Comparison of ENCODE assay signal across 32 cellular contexts in genomic region chr2:23066701-23067100, GRCh38.
"Had no signal": no experiment of that assay in that cellular context is flagged by ENCODE, and none has a peak within 500 bp of the region (broad histone marks: within the 10 kb centered on the region; RNA-seq: fewer than 3 reads in every experiment).

No MANE protein-coding gene starts in this region.

- H3K4me1 ChIP-seq: ascending aorta had no signal

- H3K9me3 ChIP-seq: ascending aorta had no signal

- H3K27me3 ChIP-seq: ascending aorta, cardiac muscle cell had no signal

- H3K36me3 ChIP-seq: ascending aorta, cardiac muscle cell had no signal

- FAIRE-seq: bronchial epithelial cell, TTC549 had no signal

- H3K27ac ChIP-seq: ascending aorta, cardiac muscle cell, VCaP had no signal

- H3K4me3 ChIP-seq: ascending aorta, cardiac muscle cell had no signal

- DNase-seq: activated CD4-positive, alpha-beta memory T cell treated with anti-CD3 and anti-CD28 coated beads, Interleukin-2, amount 10 ng/mL, durations not matched to agents 7 days and 5 days; activated CD4-positive, alpha-beta T cell treated with anti-CD3 and anti-CD28 coated beads for 1 hour; activated CD4-positive, alpha-beta T cell treated with anti-CD3 and anti-CD28 coated beads for 36 hours; activated CD4-positive, alpha-beta T cell treated with anti-CD3 and anti-CD28 coated beads for 48 hours; activated CD4-positive, alpha-beta T cell treated with anti-CD3 and anti-CD28 coated beads, Interleukin-2, amount 10 ng/mL, durations not matched to agents 7 days and 5 days; activated CD4-positive, alpha-beta T cell treated with anti-CD3 and anti-CD28 coated beads, Interleukin-2, amount 50 U/mL, for 48 hours; activated CD4-positive, CD25-positive, alpha-beta regulatory T cell; activated CD8-positive, alpha-beta memory T cell treated with anti-CD3 and anti-CD28 coated beads for 24 hours; activated CD8-positive, alpha-beta memory T cell treated with anti-CD3 and anti-CD28 coated beads, Interleukin-2, amount 10 ng/mL, durations not matched to agents 7 days and 5 days; activated CD8-positive, alpha-beta memory T cell treated with anti-CD3 and anti-CD28 coated beads, Interleukin-2, amount 50 U/mL, for 48 hours; activated CD8-positive, alpha-beta T cell treated with anti-CD3 and anti-CD28 coated beads, Interleukin-2, amount 10 ng/mL, durations not matched to agents 7 days and 5 days; activated effector memory CD4-positive, alpha-beta T cell treated with Interleukin-2 at 50 U/mL for 16 hours; activated gamma-delta T cell; activated naive CD4-positive, alpha-beta T cell treated with anti-CD3 and anti-CD28 coated beads, Interleukin-2, amount 10 ng/mL, durations not matched to agents 7 days and 5 days; activated naive CD4-positive, alpha-beta T cell treated with Interleukin-2 at 50 U/mL for 16 hours; activated naive CD8-positive, alpha-beta T cell treated with anti-CD3 and anti-CD28 coated beads, Interleukin-2, amount 10 ng/mL, durations not matched to agents 7 days and 5 days; activated naive CD8-positive, alpha-beta T cell treated with anti-CD3 and anti-CD28 coated beads, Interleukin-2, amount 50 U/mL, for 24 hours; activated T-cell treated with anti-CD3 and anti-CD28 coated beads, Interleukin-2, amount 50 U/mL, for 24 hours; activated T-cell treated with anti-CD3 and anti-CD28 coated beads, Interleukin-2, amount 50 U/mL, for 48 hours; amygdala; anterior cingulate cortex; caudate nucleus; cerebellar nuclear complex; T-helper 1 cell; T-helper 2 cell; T-helper 9 cell had no signal

- ATAC-seq: activated CD4-positive, alpha-beta T cell treated with anti-CD3 and anti-CD28 coated beads for 36 hours; activated CD4-positive, CD25-positive, alpha-beta regulatory T cell treated with anti-CD3 and anti-CD28 coated beads, Interleukin-2, amount 50 U/mL, for 24 hours; activated CD8-positive, alpha-beta memory T cell treated with anti-CD3 and anti-CD28 coated beads, Interleukin-2, amount 10 ng/mL, durations not matched to agents 7 days and 5 days; activated CD8-positive, alpha-beta T cell treated with anti-CD3 and anti-CD28 coated beads, Interleukin-2, amount 10 ng/mL, durations not matched to agents 7 days and 5 days; activated naive CD8-positive, alpha-beta T cell treated with anti-CD3 and anti-CD28 coated beads, Interleukin-2, amount 50 U/mL, for 24 hours had no signal
